Comparison of ENCODE assay signal across 19 cellular contexts in genomic region chr11:64482588-64482987, GRCh38.
DNase-seq lines count a peak whose midpoint lies in the region; TF ChIP-seq lines count a peak whose summit lies in the region.
"Had no signal": no experiment of that assay in that cellular context is flagged by ENCODE, and none has a peak within 500 bp of the region (broad histone marks: within the 10 kb centered on the region; RNA-seq: fewer than 3 reads in every experiment).

No MANE protein-coding gene starts in this region.

- peaks cover 1% of the 10 kb centered on the region for H3K36me3 Mint-ChIP-seq in chondrocyte (ENCODE audit: low read depth)
- H3K36me3 Mint-ChIP-seq: CD8-positive, alpha-beta T cell had no signal

- intact Hi-C loops in dorsolateral prefrontal cortex (cut with DNase I) = loop anchor here in 1 of 2 donors (10.0 kb wide), 1 partner anchor 122 kb away; no protein-coding TSS in a partner anchor

- peaks cover 3% of the 10 kb centered on the region for H3K9me3 Mint-ChIP-seq in chondrocyte (ENCODE audit: low read depth)
- H3K9me3 Mint-ChIP-seq: CD8-positive, alpha-beta T cell; H9 had no signal

- H3K27ac ChIP-seq in dorsolateral prefrontal cortex = peak overlapping the region in 7 of 59 donors; percentile 9 to 44 (median 30)
- H3K27ac ChIP-seq: BLaER1 treated with 17β-estradiol and CSF1 and Interleukin-3, amounts not matched to agents 10 nM and 100 nM; HL-60 had no signal

- TF ChIP-seq CTCF in dorsolateral prefrontal cortex (IDR thresholded peaks at IDR 0.05 in 54 of 56, conservative IDR thresholded peaks at IDR 0.05 in 2 of 56; ENCODE audit: low read depth in 1 of 56, partially characterized antibody in 56 of 56) = no peak
- TF ChIP-seq CTCF in chondrocyte (IDR thresholded peaks at IDR 0.05) = no peak

- H3K27ac Mint-ChIP-seq in chondrocyte (ENCODE audit: unreplicated experiment) = no peak overlapping the region
- H3K27ac Mint-ChIP-seq: B cell; CD8-positive, alpha-beta T cell had no signal

- H3K4me3 Mint-ChIP-seq in chondrocyte (ENCODE audit: unreplicated experiment) = no peak overlapping the region
- H3K4me3 Mint-ChIP-seq: B cell; CD8-positive, alpha-beta T cell; H9 had no signal

- peak; percentile 12 for DNase-seq in activated CD8-positive, alpha-beta memory T cell treated with anti-CD3 and anti-CD28 coated beads, Interleukin-2, amount 50 U/mL, for 48 hours
- DNase-seq in activated CD8-positive, alpha-beta memory T cell treated with anti-CD3 and anti-CD28 coated beads for 24 hours = no peak
- DNase-seq in dorsolateral prefrontal cortex (peak in 7 of 10 donors; percentile 12 to 67 (median 53)), myocyte (ENCODE audit: low read depth) (peak; percentile 91), superior temporal gyrus (ENCODE audit: extremely low spot score) (peak; percentile 47), chondrocyte (ENCODE audit: low spot score) (no peak)
- no peak for DNase-seq in effector CD4-positive, alpha-beta T cell
- no peak for DNase-seq in activated CD4-positive, CD25-positive, alpha-beta regulatory T cell treated with anti-CD3 and anti-CD28 coated beads, Interleukin-2, amount 50 U/mL, for 72 hours
- DNase-seq: Calu3; CD8-positive, alpha-beta T cell; DMS 273 treated with DMSO at 0.1 percent for 48 hours; DMS53; DND-41; EL; GOT3; H9 had no signal

- peaks cover 50% of the 10 kb centered on the region for H3K27me3 Mint-ChIP-seq in chondrocyte (ENCODE audit: low read depth)

- H3K27me3 ChIP-seq in dorsolateral prefrontal cortex = peaks cover 0 to 38% (median 0%) of the 10 kb centered on the region in 45 donors
- H3K27me3 ChIP-seq: BLaER1 treated with 17β-estradiol and CSF1 and Interleukin-3, amounts not matched to agents 10 nM and 100 nM had no signal

- no peak overlapping the region for H3K4me3 ChIP-seq in dorsolateral prefrontal cortex
- H3K4me3 ChIP-seq: BLaER1 treated with 17β-estradiol and CSF1 and Interleukin-3, amounts not matched to agents 10 nM and 100 nM had no signal

- H3K4me1 Mint-ChIP-seq in chondrocyte (ENCODE audit: low read depth) = no peaks in the 10 kb centered on the region
- H3K4me1 Mint-ChIP-seq: B cell had no signal

Comparison
In these comparisons a context has a peak if more than half of its experiments do, and no peak if none do; other contexts are left out.
1. DNase-seq: peak in activated CD8-positive, alpha-beta memory T cell treated with anti-CD3 and anti-CD28 coated beads, Interleukin-2, amount 50 U/mL, for 48 hours (single experiment), dorsolateral prefrontal cortex (7 of 10), myocyte (single experiment) and superior temporal gyrus (single experiment); none in activated CD8-positive, alpha-beta memory T cell treated with anti-CD3 and anti-CD28 coated beads for 24 hours (single experiment), chondrocyte (single experiment), effector CD4-positive, alpha-beta T cell (single experiment) and activated CD4-positive, CD25-positive, alpha-beta regulatory T cell treated with anti-CD3 and anti-CD28 coated beads, Interleukin-2, amount 50 U/mL, for 72 hours (single experiment).